9 cellular contexts compared by ENCODE assay signal in the genomic region with DNA sequence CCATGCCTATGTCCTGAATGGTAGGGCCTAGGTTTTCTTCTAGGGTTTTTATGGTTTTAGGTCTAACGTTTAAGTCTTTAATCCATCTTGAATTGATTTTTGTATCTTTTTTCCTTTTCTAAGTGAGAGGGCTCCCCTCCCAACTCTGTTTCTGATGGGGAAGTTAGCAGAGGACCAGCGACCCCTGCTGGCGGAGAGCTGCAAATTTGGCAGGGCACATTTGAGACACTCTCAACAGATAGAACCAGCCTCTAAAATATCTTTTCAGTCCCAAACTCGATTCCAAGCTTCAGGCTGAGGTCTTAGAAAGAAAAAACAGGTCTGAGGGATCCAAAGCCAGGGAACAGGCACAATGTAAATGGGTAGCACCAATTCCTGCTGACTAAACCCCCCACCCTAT. TPM values are rescaled to one million over a fixed set of nuclear protein-coding genes. Genes with fewer than 3 reads are reported as not detected.
DNase-seq lines count a peak whose midpoint lies in the region; ATAC-seq, FAIRE-seq and TF ChIP-seq lines count a peak whose summit lies in the region.
"Had no signal": no experiment of that assay in that cellular context is flagged by ENCODE, and none has a peak within 500 bp of the region (broad histone marks: within the 10 kb centered on the region; RNA-seq: fewer than 3 reads in every experiment).

No MANE protein-coding gene starts in this region.

- no peak overlapping the region for H3K27ac Mint-ChIP-seq in GM23338
- H3K27ac Mint-ChIP-seq in activated CD4-positive, alpha-beta T cell treated with anti-CD3 and anti-CD28 coated beads, Interleukin-2, amount 10 ng/mL, durations not matched to agents 7 days and 5 days, result no peak overlapping the region
- H3K27ac Mint-ChIP-seq: activated naive CD4-positive, alpha-beta T cell treated with anti-CD3 and anti-CD28 coated beads, Interleukin-2, amount 50 U/mL, for 24 hours had no signal

- peaks cover 2% of the 10 kb centered on the region for H3K27me3 Mint-ChIP-seq in GM23338 (ENCODE audit: insufficient read depth, low read depth, poor library complexity)
- H3K27me3 Mint-ChIP-seq in activated CD4-positive, alpha-beta T cell treated with anti-CD3 and anti-CD28 coated beads, Interleukin-2, amount 10 ng/mL, durations not matched to agents 7 days and 5 days, result peaks cover 3% of the 10 kb centered on the region
- H3K27me3 Mint-ChIP-seq: activated naive CD4-positive, alpha-beta T cell treated with anti-CD3 and anti-CD28 coated beads, Interleukin-2, amount 50 U/mL, for 24 hours had no signal

- H3K27ac ChIP-seq in A549 (no peak overlapping the region), GM23338 (ENCODE audit: low read depth) (no peak overlapping the region)

- ATAC-seq in A549, result no peak
- peak; percentile 17; the same call in 2 of the 3 replicates for ATAC-seq in GM23338

- H3K27me3 ChIP-seq in GM23338 (ENCODE audit: insufficient read depth), result no peaks in the 10 kb centered on the region

- peaks cover 31% of the 10 kb centered on the region for H3K9me3 Mint-ChIP-seq in GM23338
- peaks cover 15% of the 10 kb centered on the region for H3K9me3 Mint-ChIP-seq in activated CD4-positive, alpha-beta T cell treated with anti-CD3 and anti-CD28 coated beads, Interleukin-2, amount 10 ng/mL, durations not matched to agents 7 days and 5 days
- H3K9me3 Mint-ChIP-seq: activated naive CD4-positive, alpha-beta T cell treated with anti-CD3 and anti-CD28 coated beads, Interleukin-2, amount 50 U/mL, for 24 hours had no signal

- 29% methylated on average over 4 of the region's 4 CpGs for WGBS in A549 (ENCODE audit: missing lambda C conversion rate)

- H3K9me3 ChIP-seq in A549, result no peaks in the 10 kb centered on the region

- no peaks in the 10 kb centered on the region for H3F3A ChIP-seq in GM23338 (replicated peaks; ENCODE audit: low read depth)

- no peaks in the 10 kb centered on the region for H3K9me2 ChIP-seq in GM23338 (ENCODE audit: insufficient read depth)

- POLR2A ChIA-PET in A549 (lab: Yijun Ruan, JAX), result no interaction called here
- POLR2A ChIA-PET in activated CD4-positive, alpha-beta T cell treated with anti-CD3 and anti-CD28 coated beads, Interleukin-2, amount 10 ng/mL, durations not matched to agents 7 days and 5 days (lab: Charles Lee), result no interaction called here

- H3K4me3 ChIP-seq in A549, result no peak overlapping the region
- no peak overlapping the region for H3K4me3 ChIP-seq in GM23338

- DNase-seq in A549 (ENCODE audit: low read depth in 1 of 2, low spot score in 1 of 2) (peak in 1 of 2 experiments; percentile 45), GM23338 (ENCODE audit: low spot score) (peak; percentile 82), germinal center (ENCODE audit: low spot score) (peak; percentile 49), anterior cingulate cortex (lab: John Stamatoyannopoulos, UW) (no peak), NCI-H187 (lab: John Stamatoyannopoulos, UW) (no peak), GM12892 (ENCODE audit: insufficient read length) (no peak), RCC 7860 (ENCODE audit: low spot score) (no peak)
- DNase-seq in activated CD4-positive, alpha-beta T cell treated with anti-CD3 and anti-CD28 coated beads, Interleukin-2, amount 10 ng/mL, durations not matched to agents 7 days and 5 days, result peak; percentile 62

- H2AFZ ChIP-seq in GM23338, result no peak overlapping the region

- H4K20me1 ChIP-seq in GM23338 (replicated peaks; ENCODE audit: insufficient read depth), result no peaks in the 10 kb centered on the region; the same call in 1 of the 2 replicates

- H3K4me1 Mint-ChIP-seq in GM23338, result peaks cover 14% of the 10 kb centered on the region
- peaks cover 8% of the 10 kb centered on the region for H3K4me1 Mint-ChIP-seq in activated CD4-positive, alpha-beta T cell treated with anti-CD3 and anti-CD28 coated beads, Interleukin-2, amount 10 ng/mL, durations not matched to agents 7 days and 5 days

- H3K4me2 ChIP-seq in A549 (no peak overlapping the region), GM23338 (no peak overlapping the region)

- TF ChIP-seq RAD21 in A549 (conservative IDR thresholded peaks at IDR 0.05 in 1 of 2, IDR thresholded peaks at IDR 0.05 in 1 of 2), result peak in 1 of 2 experiments; percentile 28; a peak in 1 of 5 replicates

- TF ChIP-seq CTCF in A549 (IDR thresholded peaks at IDR 0.05), result peak; percentile 36
- peak; percentile 82 to 99 for TF ChIP-seq CTCF in GM23338 (conservative IDR thresholded peaks at IDR 0.05; ENCODE audit: low read depth in 2 of 2)

- peaks cover 24% of the 10 kb centered on the region for H3K79me2 ChIP-seq in GM23338 (replicated peaks; ENCODE audit: insufficient read depth)

- H3K4me1 ChIP-seq in A549 (no peaks in the 10 kb centered on the region), GM23338 (ENCODE audit: insufficient read depth) (peaks cover 6% of the 10 kb centered on the region; the same call in 1 of the 2 replicates)

- H3K4me3 Mint-ChIP-seq in GM23338, result no peak overlapping the region
- H3K4me3 Mint-ChIP-seq in activated CD4-positive, alpha-beta T cell treated with anti-CD3 and anti-CD28 coated beads, Interleukin-2, amount 10 ng/mL, durations not matched to agents 7 days and 5 days, result no peak overlapping the region
- H3K4me3 Mint-ChIP-seq: activated naive CD4-positive, alpha-beta T cell treated with anti-CD3 and anti-CD28 coated beads, Interleukin-2, amount 50 U/mL, for 24 hours had no signal

- peaks cover 32% of the 10 kb centered on the region for H3K36me3 Mint-ChIP-seq in GM23338 (ENCODE audit: low read depth)
- peaks cover 5% of the 10 kb centered on the region for H3K36me3 Mint-ChIP-seq in activated CD4-positive, alpha-beta T cell treated with anti-CD3 and anti-CD28 coated beads, Interleukin-2, amount 10 ng/mL, durations not matched to agents 7 days and 5 days (ENCODE audit: low read depth)

- TF ChIP-seq POLR2A in A549 (IDR thresholded peaks at IDR 0.05; ENCODE audit: low read length), result no peak
- TF ChIP-seq POLR2A in GM12892 (IDR thresholded peaks at IDR 0.05; ENCODE audit: low read depth, low read length), result no peak

- peaks cover 5% of the 10 kb centered on the region; the same call in 1 of the 2 replicates for H3K36me3 ChIP-seq in GM23338 (ENCODE audit: insufficient read depth)

- no peak for FAIRE-seq in A549 (lab: Jason Lieb, UNC)
- FAIRE-seq in GM12892 (lab: Jason Lieb, UNC), result no peak
- no peak for FAIRE-seq in RCC 7860 (lab: Jason Lieb, UNC)

- TF ChIP-seq EP300 in A549 (IDR thresholded peaks at IDR 0.05), result no peak

- CTCF ChIA-PET in A549 (lab: Yijun Ruan, JAX), result no interaction called here
- CTCF ChIA-PET in activated CD4-positive, alpha-beta T cell treated with anti-CD3 and anti-CD28 coated beads, Interleukin-2, amount 10 ng/mL, durations not matched to agents 7 days and 5 days (lab: Charles Lee), result interaction anchor here (0.8 to 1.1 kb wide), 2 partner anchors 31 to 255 kb away, joined by 3 to 4 read pairs; no protein-coding TSS in a partner anchor

TF ChIP-seq in A549, 52 proteins besides CTCF, POLR2A, EP300 and RAD21 (continues in another document):
- TF ChIP-seq, protein P1, sequence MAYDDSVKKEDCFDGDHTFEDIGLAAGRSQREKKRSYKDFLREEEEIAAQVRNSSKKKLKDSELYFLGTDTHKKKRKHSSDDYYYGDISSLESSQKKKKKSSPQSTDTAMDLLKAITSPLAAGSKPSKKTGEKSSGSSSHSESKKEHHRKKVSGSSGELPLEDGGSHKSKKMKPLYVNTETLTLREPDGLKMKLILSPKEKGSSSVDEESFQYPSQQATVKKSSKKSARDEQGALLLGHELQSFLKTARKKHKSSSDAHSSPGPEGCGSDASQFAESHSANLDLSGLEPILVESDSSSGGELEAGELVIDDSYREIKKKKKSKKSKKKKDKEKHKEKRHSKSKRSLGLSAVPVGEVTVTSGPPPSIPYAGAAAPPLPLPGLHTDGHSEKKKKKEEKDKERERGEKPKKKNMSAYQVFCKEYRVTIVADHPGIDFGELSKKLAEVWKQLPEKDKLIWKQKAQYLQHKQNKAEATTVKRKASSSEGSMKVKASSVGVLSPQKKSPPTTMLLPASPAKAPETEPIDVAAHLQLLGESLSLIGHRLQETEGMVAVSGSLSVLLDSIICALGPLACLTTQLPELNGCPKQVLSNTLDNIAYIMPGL (CRISPR knock-in tag; IDR thresholded peaks at IDR 0.05; ENCODE audit: borderline replicate concordance), result no peak

TF ChIP-seq in GM23338, 12 proteins besides CTCF, POLR2A, EP300 and RAD21 (continues in another document):
- TF ChIP-seq ZNF331 (CRISPR knock-in tag; IDR thresholded peaks at IDR 0.05; ENCODE audit: low read depth) (no peak), JUNB (IDR thresholded peaks at IDR 0.05; ENCODE audit: unreplicated experiment) (no peak)
- TF ChIP-seq, protein P2, sequence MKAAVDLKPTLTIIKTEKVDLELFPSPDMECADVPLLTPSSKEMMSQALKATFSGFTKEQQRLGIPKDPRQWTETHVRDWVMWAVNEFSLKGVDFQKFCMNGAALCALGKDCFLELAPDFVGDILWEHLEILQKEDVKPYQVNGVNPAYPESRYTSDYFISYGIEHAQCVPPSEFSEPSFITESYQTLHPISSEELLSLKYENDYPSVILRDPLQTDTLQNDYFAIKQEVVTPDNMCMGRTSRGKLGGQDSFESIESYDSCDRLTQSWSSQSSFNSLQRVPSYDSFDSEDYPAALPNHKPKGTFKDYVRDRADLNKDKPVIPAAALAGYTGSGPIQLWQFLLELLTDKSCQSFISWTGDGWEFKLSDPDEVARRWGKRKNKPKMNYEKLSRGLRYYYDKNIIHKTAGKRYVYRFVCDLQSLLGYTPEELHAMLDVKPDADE (IDR thresholded peaks at IDR 0.05), result no peak

RNA-seq across cellular contexts. Expression of gene LRRC3, which starts 32.5 kb away (rescaled TPM):
- polyA plus RNA-seq in A549 (2011; rRNA removed), result 0.59 and 0.66 TPM in 2 replicates
- polyA plus RNA-seq in A549 (2012; cell fraction: cytosol; rRNA removed), result 0.94 and 1.4 TPM in 2 replicates
- 1.6 and 1.7 TPM in 2 replicates for polyA plus RNA-seq in A549 (2012; cell fraction: nucleus; rRNA removed)
- 0.96 to 1.1 TPM (median 1.1 TPM) in 3 replicates for polyA plus RNA-seq in A549 (2017; fragmentation: RNase III; extraction: RNeasy Plus Mini Kit Qiagen cat#74134 plus additional on column Dnase treatment)
- 0.74 and 0.83 TPM in 2 replicates for polyA minus RNA-seq in A549 (2011; rRNA and poly(A)+ RNA removed)
- total RNA-seq in GM23338 (2014; rRNA removed; shearing (Covaris generic)), result 4.4 and 6.8 TPM in 2 replicates
- polyA plus RNA-seq in GM23338 (2016; fragmentation: Nextera tagmentation; extraction: Ambion mirVana), result 0.95 and 1.2 TPM in 2 replicates
- 1 to 10 TPM; 5.0 to 5.1 TPM for total RNA-seq in activated CD4-positive, alpha-beta T cell treated with anti-CD3 and anti-CD28 coated beads, Interleukin-2, amount 10 ng/mL, durations not matched to agents 7 days and 5 days
- 0.13 TPM for polyA plus RNA-seq in GM12892 (2012; ENCODE audit: missing spikeins)

RNA-seq across cellular contexts. Expression of gene KRTAP10-1, which starts 52.2 kb away (rescaled TPM):
- polyA plus RNA-seq in A549 (2011; rRNA removed), result not detected in 2 replicates
- not detected in 2 replicates for polyA plus RNA-seq in A549 (2012; cell fraction: cytosol; rRNA removed)
- not detected in 2 replicates for polyA plus RNA-seq in A549 (2012; cell fraction: nucleus; rRNA removed)
- not detected in 3 replicates for polyA plus RNA-seq in A549 (2017; fragmentation: RNase III; extraction: RNeasy Plus Mini Kit Qiagen cat#74134 plus additional on column Dnase treatment)
- not detected in 2 replicates for polyA minus RNA-seq in A549 (2011; rRNA and poly(A)+ RNA removed)
- total RNA-seq in GM23338 (2014; rRNA removed; shearing (Covaris generic)), result not detected in 2 replicates
- not detected in 2 replicates for polyA plus RNA-seq in GM23338 (2016; fragmentation: Nextera tagmentation; extraction: Ambion mirVana)
- not detected for total RNA-seq in activated CD4-positive, alpha-beta T cell treated with anti-CD3 and anti-CD28 coated beads, Interleukin-2, amount 10 ng/mL, durations not matched to agents 7 days and 5 days
- polyA plus RNA-seq in GM12892 (2012; ENCODE audit: missing spikeins), result not detected

Comparison
In these comparisons a context has a peak if more than half of its experiments do, and no peak if none do; other contexts are left out.
1. DNase-seq: peak in GM23338 (single experiment), activated CD4-positive, alpha-beta T cell treated with anti-CD3 and anti-CD28 coated beads, Interleukin-2, amount 10 ng/mL, durations not matched to agents 7 days and 5 days (single experiment) and germinal center (single experiment); none in anterior cingulate cortex (0 of 58), NCI-H187 (0 of 2), GM12892 (single experiment) and RCC 7860 (single experiment).